ENCODE assay signal across 1 cellular context in the genomic region with DNA sequence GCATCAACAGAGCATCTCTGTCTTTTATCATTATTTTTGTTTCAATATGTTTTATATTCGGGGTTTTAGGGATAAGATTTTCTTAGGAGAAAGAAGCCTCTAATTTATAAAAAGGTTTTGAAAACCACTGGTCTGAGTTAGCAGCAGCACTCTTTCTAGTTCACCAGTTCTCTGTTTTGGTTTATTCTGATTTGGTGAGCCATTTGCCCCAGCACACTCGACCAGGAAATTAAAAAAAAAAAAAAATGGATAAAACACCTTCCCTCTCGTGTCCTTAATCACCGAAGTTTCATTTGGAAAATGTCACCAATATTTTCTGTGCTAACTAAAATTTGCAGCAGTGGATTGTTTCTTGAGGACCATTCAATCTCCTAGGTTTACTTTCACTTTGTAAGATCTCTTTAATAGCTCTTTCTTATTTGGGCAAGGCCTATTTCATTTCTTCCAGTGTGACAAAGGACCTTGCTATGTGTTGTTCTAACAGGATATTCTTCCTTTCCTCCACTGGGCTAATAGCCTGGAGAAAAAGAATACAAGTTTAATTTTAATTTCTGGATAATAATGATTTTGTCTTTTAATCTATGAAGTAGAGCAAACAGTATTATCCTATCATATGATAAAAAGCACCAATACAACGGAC.
TF ChIP-seq lines count a peak whose summit lies in the region.

No MANE protein-coding gene starts in this region.

TF ChIP-seq in H1, 55 proteins besides CTCF, POLR2A, EP300 and RAD21 (continued from another document):
- no peak for TF ChIP-seq RNF2 (IDR thresholded peaks at IDR 0.05; ENCODE audit: borderline replicate concordance, low read depth, low read length, missing control alignments, poor library complexity, severe bottlenecking)
- no peak for TF ChIP-seq TAF1 (IDR thresholded peaks at IDR 0.05; ENCODE audit: low read depth, low read length)
- TF ChIP-seq BRCA1 (IDR thresholded peaks at IDR 0.05; ENCODE audit: low read depth, low read length), result no peak
- TF ChIP-seq CEBPB (IDR thresholded peaks at IDR 0.05; ENCODE audit: low read depth, low read length), result no peak
- no peak for TF ChIP-seq GTF2F1 (IDR thresholded peaks at IDR 0.05; ENCODE audit: borderline replicate concordance, low read depth, low read length)
- no peak for TF ChIP-seq CHD2 (IDR thresholded peaks at IDR 0.05; ENCODE audit: low read length)
- TF ChIP-seq TEAD4 (IDR thresholded peaks at IDR 0.05; ENCODE audit: low read depth, low read length), result no peak
- no peak for TF ChIP-seq CBX5 (IDR thresholded peaks at IDR 0.05; ENCODE audit: low read depth, low read length)
- TF ChIP-seq HDAC2 (IDR thresholded peaks at IDR 0.05; ENCODE audit: borderline replicate concordance in 1 of 2, low read depth in 2 of 2, low read length in 2 of 2), result no peak
- TF ChIP-seq POU5F1 (IDR thresholded peaks at IDR 0.05; ENCODE audit: low read depth, low read length), result no peak
- no peak for TF ChIP-seq YY1 (IDR thresholded peaks at IDR 0.05; ENCODE audit: low read depth, low read length)
- no peak for TF ChIP-seq KDM1A (IDR thresholded peaks at IDR 0.05; ENCODE audit: borderline replicate concordance, low read length)
- TF ChIP-seq CHD1 (IDR thresholded peaks at IDR 0.05; ENCODE audit: low read depth, low read length), result no peak
- TF ChIP-seq POLR2AphosphoS5 (IDR thresholded peaks at IDR 0.05; ENCODE audit: low read depth, low read length), result no peak
- no peak for TF ChIP-seq KDM4A (IDR thresholded peaks at IDR 0.05; ENCODE audit: low read depth, low read length, severe bottlenecking)
- TF ChIP-seq SAP30 (IDR thresholded peaks at IDR 0.05; ENCODE audit: insufficient read depth, insufficient replicate concordance, low read length), result no peak
- no peak for TF ChIP-seq RFX5 (IDR thresholded peaks at IDR 0.05; ENCODE audit: borderline replicate concordance, low read depth, low read length)
- no peak for TF ChIP-seq ATF3 (IDR thresholded peaks at IDR 0.05; ENCODE audit: insufficient read depth, low read depth, low read length)
